ENCODE assay signal across 28 cellular contexts in the genomic region with DNA sequence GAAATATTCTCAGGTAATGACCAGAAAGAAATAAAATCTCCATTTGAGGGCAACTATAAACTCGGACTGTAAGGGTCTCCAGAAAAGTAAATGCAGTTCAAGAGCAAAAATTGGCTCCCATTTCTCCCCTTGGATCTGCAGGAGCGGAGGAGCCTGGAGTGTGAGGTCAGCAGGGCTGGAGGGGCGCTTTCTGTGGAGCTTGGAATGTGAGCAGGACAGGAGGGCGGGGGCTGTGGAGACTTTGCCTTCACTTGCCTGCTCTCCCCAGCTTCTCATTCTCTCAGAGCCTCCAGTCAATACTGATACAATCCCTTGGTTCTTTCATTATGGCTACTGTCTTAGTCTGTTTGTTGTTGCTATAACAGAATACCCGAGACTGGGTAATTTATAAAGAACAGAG.
"Had no signal": no experiment of that assay in that cellular context is flagged by ENCODE, and none has a peak within 500 bp of the region (broad histone marks: within the 10 kb centered on the region; RNA-seq: fewer than 3 reads in every experiment).

No MANE protein-coding gene starts in this region.

- H3K36me3 ChIP-seq: ascending aorta, breast epithelium, cardiac muscle cell, colonic mucosa, gastroesophageal sphincter had no signal

- H3K36me3 Mint-ChIP-seq: activated naive CD4-positive, alpha-beta T cell treated with anti-CD3 and anti-CD28 coated beads, Interleukin-2, amount 10 ng/mL, durations not matched to agents 7 days and 5 days; activated naive CD4-positive, alpha-beta T cell treated with anti-CD3 and anti-CD28 coated beads, Interleukin-2, amount 50 U/mL, for 72 hours; activated naive CD8-positive, alpha-beta T cell treated with anti-CD3 and anti-CD28 coated beads, Interleukin-2, amount 10 ng/mL, durations not matched to agents 7 days and 5 days; brain had no signal

- H3K4me3 Mint-ChIP-seq: activated CD4-positive, alpha-beta memory T cell treated with anti-CD3 and anti-CD28 coated beads, Interleukin-2, amount 10 ng/mL, durations not matched to agents 7 days and 5 days; activated CD4-positive, alpha-beta T cell treated with anti-CD3 and anti-CD28 coated beads, Interleukin-2, amount 10 ng/mL, durations not matched to agents 7 days and 5 days; activated naive CD4-positive, alpha-beta T cell treated with anti-CD3 and anti-CD28 coated beads, Interleukin-2, amount 10 ng/mL, durations not matched to agents 7 days and 5 days; activated naive CD8-positive, alpha-beta T cell treated with anti-CD3 and anti-CD28 coated beads, Interleukin-2, amount 10 ng/mL, durations not matched to agents 7 days and 5 days; activated T-cell treated with anti-CD3 and anti-CD28 coated beads, Interleukin-2, amount 50 U/mL, for 24 hours; activated T-cell treated with anti-CD3 and anti-CD28 coated beads, Interleukin-2, amount 50 U/mL, for 72 hours; brain; endodermal cell had no signal

- H3K4me3 ChIP-seq: ascending aorta, breast epithelium, cardiac muscle cell, colonic mucosa, dorsolateral prefrontal cortex, gastroesophageal sphincter had no signal

- H3K9me3 ChIP-seq: colonic mucosa had no signal

- H3K27ac ChIP-seq: ascending aorta, breast epithelium, cardiac muscle cell, colonic mucosa, dorsolateral prefrontal cortex, gastroesophageal sphincter had no signal

- ATAC-seq: activated naive CD4-positive, alpha-beta T cell treated with anti-CD3 and anti-CD28 coated beads, Interleukin-2, amount 50 U/mL, for 72 hours; activated T-cell treated with anti-CD3 and anti-CD28 coated beads, Interleukin-2, amount 50 U/mL, for 72 hours; esophagus mucosa; gastroesophageal sphincter had no signal

- H3K27ac Mint-ChIP-seq: activated CD4-positive, alpha-beta memory T cell treated with anti-CD3 and anti-CD28 coated beads, Interleukin-2, amount 10 ng/mL, durations not matched to agents 7 days and 5 days; activated CD4-positive, alpha-beta T cell treated with anti-CD3 and anti-CD28 coated beads, Interleukin-2, amount 10 ng/mL, durations not matched to agents 7 days and 5 days; activated naive CD4-positive, alpha-beta T cell treated with anti-CD3 and anti-CD28 coated beads, Interleukin-2, amount 10 ng/mL, durations not matched to agents 7 days and 5 days; activated naive CD4-positive, alpha-beta T cell treated with anti-CD3 and anti-CD28 coated beads, Interleukin-2, amount 50 U/mL, for 72 hours; activated naive CD8-positive, alpha-beta T cell treated with anti-CD3 and anti-CD28 coated beads, Interleukin-2, amount 10 ng/mL, durations not matched to agents 7 days and 5 days; activated T-cell treated with anti-CD3 and anti-CD28 coated beads, Interleukin-2, amount 50 U/mL, for 24 hours; activated T-cell treated with anti-CD3 and anti-CD28 coated beads, Interleukin-2, amount 50 U/mL, for 72 hours; brain; endodermal cell had no signal

- H3K4me1 Mint-ChIP-seq: activated CD4-positive, alpha-beta memory T cell treated with anti-CD3 and anti-CD28 coated beads, Interleukin-2, amount 10 ng/mL, durations not matched to agents 7 days and 5 days; activated CD4-positive, alpha-beta T cell treated with anti-CD3 and anti-CD28 coated beads, Interleukin-2, amount 10 ng/mL, durations not matched to agents 7 days and 5 days; activated naive CD4-positive, alpha-beta T cell treated with anti-CD3 and anti-CD28 coated beads, Interleukin-2, amount 10 ng/mL, durations not matched to agents 7 days and 5 days; activated naive CD8-positive, alpha-beta T cell treated with anti-CD3 and anti-CD28 coated beads, Interleukin-2, amount 10 ng/mL, durations not matched to agents 7 days and 5 days; brain had no signal

- DNase-seq: activated CD4-positive, alpha-beta memory T cell treated with anti-CD3 and anti-CD28 coated beads, Interleukin-2, amount 10 ng/mL, durations not matched to agents 7 days and 5 days; activated CD4-positive, alpha-beta T cell treated with anti-CD3 and anti-CD28 coated beads for 1 hour; activated CD4-positive, alpha-beta T cell treated with anti-CD3 and anti-CD28 coated beads for 4 hours; activated CD4-positive, alpha-beta T cell treated with anti-CD3 and anti-CD28 coated beads, Interleukin-2, amount 10 ng/mL, durations not matched to agents 7 days and 5 days; activated CD4-positive, alpha-beta T cell treated with anti-CD3 and anti-CD28 coated beads, Interleukin-2, amount 50 U/mL, for 4 hours; activated CD8-positive, alpha-beta memory T cell treated with anti-CD3 and anti-CD28 coated beads, Interleukin-2, amount 50 U/mL, for 48 hours; activated gamma-delta T cell; activated naive CD4-positive, alpha-beta T cell; activated naive CD4-positive, alpha-beta T cell treated with anti-CD3 and anti-CD28 coated beads, Interleukin-2, amount 10 ng/mL, durations not matched to agents 7 days and 5 days; activated naive CD8-positive, alpha-beta T cell treated with anti-CD3 and anti-CD28 coated beads, Interleukin-2, amount 10 ng/mL, durations not matched to agents 7 days and 5 days; activated T-cell treated with anti-CD3 and anti-CD28 coated beads for 4 hours; activated T-cell treated with anti-CD3 and anti-CD28 coated beads, Interleukin-2, amount 50 U/mL, for 24 hours; activated T-cell treated with anti-CD3 and anti-CD28 coated beads, Interleukin-2, amount 50 U/mL, for 72 hours; central memory CD4-positive, alpha-beta T cell; cerebellar nuclear complex; colonic mucosa; dorsolateral prefrontal cortex; effector memory CD4-positive, alpha-beta T cell; endodermal cell; foreskin melanocyte; T-helper 2 cell had no signal

- H3K9me3 Mint-ChIP-seq: activated CD4-positive, alpha-beta memory T cell treated with anti-CD3 and anti-CD28 coated beads, Interleukin-2, amount 10 ng/mL, durations not matched to agents 7 days and 5 days; activated naive CD4-positive, alpha-beta T cell treated with anti-CD3 and anti-CD28 coated beads, Interleukin-2, amount 10 ng/mL, durations not matched to agents 7 days and 5 days; activated naive CD8-positive, alpha-beta T cell treated with anti-CD3 and anti-CD28 coated beads, Interleukin-2, amount 10 ng/mL, durations not matched to agents 7 days and 5 days; activated T-cell treated with anti-CD3 and anti-CD28 coated beads, Interleukin-2, amount 50 U/mL, for 24 hours had no signal

- H3K27me3 ChIP-seq: ascending aorta, breast epithelium, cardiac muscle cell, colonic mucosa had no signal

- H3K4me1 ChIP-seq: ascending aorta, breast epithelium, colonic mucosa, gastroesophageal sphincter had no signal
